ENCODE assay signal across 29 cellular contexts in genomic region chr17:61794792-61795191, GRCh38.
"Had no signal": no experiment of that assay in that cellular context is flagged by ENCODE, and none has a peak within 500 bp of the region (broad histone marks: within the 10 kb centered on the region; RNA-seq: fewer than 3 reads in every experiment).

No MANE protein-coding gene starts in this region.

- H3K4me2 ChIP-seq: hepatocyte had no signal

- H3K36me3 ChIP-seq: brain microvascular endothelial cell, gastroesophageal sphincter, heart right ventricle had no signal

- H3K4me3 ChIP-seq: gastroesophageal sphincter, heart right ventricle, hepatocyte had no signal

- DNase-seq: activated B cell treated with CpG ODN at 0.5 μM for 24 hours; activated CD4-positive, alpha-beta T cell treated with anti-CD3 and anti-CD28 coated beads for 48 hours; activated CD4-positive, alpha-beta T cell treated with anti-CD3 and anti-CD28 coated beads, Interleukin-2, amount 50 U/mL, for 1 hour; activated CD4-positive, alpha-beta T cell treated with anti-CD3 and anti-CD28 coated beads, Interleukin-2, amount 50 U/mL, for 48 hours; activated CD8-positive, alpha-beta memory T cell treated with anti-CD3 and anti-CD28 coated beads for 24 hours; activated CD8-positive, alpha-beta T cell treated with anti-CD3 and anti-CD28 coated beads for 36 hours; activated effector memory CD4-positive, alpha-beta T cell treated with anti-CD3 and anti-CD28 coated beads, Interleukin-2, amount 50 U/mL, for 16 hours; activated naive CD4-positive, alpha-beta T cell treated with anti-CD3 and anti-CD28 coated beads, Interleukin-2, amount 10 ng/mL, durations not matched to agents 7 days and 5 days; activated T-cell treated with anti-CD3 and anti-CD28 coated beads, Interleukin-2, amount 50 U/mL, for 48 hours; amniotic stem cell; anterior cingulate cortex; brain microvascular endothelial cell; caudate nucleus; cortex of kidney; effector CD8-positive, alpha-beta T cell; foreskin melanocyte; heart right ventricle; T-helper 1 cell; T-helper 17 cell; T1000; WERI-Rb-1 had no signal

- H3K4me1 ChIP-seq: gastroesophageal sphincter, heart right ventricle had no signal

- H3K27ac ChIP-seq: brain microvascular endothelial cell, gastroesophageal sphincter, heart right ventricle, hepatocyte, WERI-Rb-1 had no signal

- H2AFZ ChIP-seq: hepatocyte had no signal

- H3K27me3 ChIP-seq: brain microvascular endothelial cell, gastroesophageal sphincter, heart right ventricle, hepatocyte had no signal

- H3K79me2 ChIP-seq: hepatocyte had no signal

- FAIRE-seq: astrocyte, colon, endometrium, endothelial cell of umbilical vein had no signal

- ATAC-seq: activated CD4-positive, CD25-positive, alpha-beta regulatory T cell treated with anti-CD3 and anti-CD28 coated beads, Interleukin-2, amount 50 U/mL, for 24 hours; activated CD8-positive, alpha-beta T cell treated with anti-CD3 and anti-CD28 coated beads for 36 hours; esophagus mucosa; gastroesophageal sphincter; heart right ventricle; T-helper 17 cell had no signal

- H3K9me3 ChIP-seq: gastroesophageal sphincter, heart right ventricle had no signal
